ENCODE assay signal across 9 cellular contexts in the genomic region with DNA sequence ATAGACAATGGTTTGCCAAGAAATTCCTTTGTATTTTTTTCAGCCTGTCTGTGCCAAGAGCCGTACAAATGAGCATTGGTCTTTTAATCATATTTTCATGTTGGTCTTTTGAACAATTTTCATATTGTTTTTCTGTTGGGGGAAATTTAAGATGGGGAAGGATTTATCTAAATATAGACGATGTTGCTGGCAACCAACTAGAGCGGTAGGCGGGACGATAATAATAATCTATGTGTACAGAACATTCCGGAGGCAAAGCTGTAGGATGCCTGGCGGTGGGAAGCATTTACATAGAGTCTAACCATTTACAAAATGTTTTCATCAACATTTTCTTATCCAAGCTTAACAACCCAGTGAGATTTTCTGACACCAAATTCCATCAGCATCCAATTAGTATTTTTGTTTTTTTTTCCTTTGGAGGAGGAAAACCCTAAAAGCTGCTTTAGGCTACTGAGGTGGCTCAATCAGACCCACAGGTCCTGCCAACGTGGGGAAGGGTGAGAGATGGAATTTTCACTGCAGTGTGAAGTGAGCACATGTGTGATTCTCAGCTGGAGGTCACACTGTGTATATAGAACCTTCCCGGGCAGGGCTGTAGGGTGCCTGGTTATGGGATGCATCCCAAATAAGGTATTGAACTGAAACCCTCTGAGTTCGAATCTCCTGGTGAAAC. TPM values are rescaled to one million over a fixed set of nuclear protein-coding genes. Genes with fewer than 3 reads are reported as not detected.
DNase-seq lines count a peak whose midpoint lies in the region; ATAC-seq and TF ChIP-seq lines count a peak whose summit lies in the region.
"Had no signal": no experiment of that assay in that cellular context is flagged by ENCODE, and none has a peak within 500 bp of the region (broad histone marks: within the 10 kb centered on the region; RNA-seq: fewer than 3 reads in every experiment).

No MANE protein-coding gene starts in this region.

- H3K27me3 Mint-ChIP-seq in activated naive CD4-positive, alpha-beta T cell treated with anti-CD3 and anti-CD28 coated beads, Interleukin-2, amount 10 ng/mL, durations not matched to agents 7 days and 5 days, result peaks cover 4% of the 10 kb centered on the region
- H3K27me3 Mint-ChIP-seq in MCF 10A (ENCODE audit: insufficient read depth, unreplicated experiment), result no peaks in the 10 kb centered on the region

- no TSS peak for BruUV-seq in MCF 10A (replicated peaks; lab: Mats Ljungman, UMichigan)

- no peak for ATAC-seq in activated naive CD4-positive, alpha-beta T cell treated with anti-CD3 and anti-CD28 coated beads, Interleukin-2, amount 50 U/mL, for 72 hours
- no peak for ATAC-seq in GM18511 (IDR thresholded peaks at IDR 0.05; ENCODE audit: unreplicated experiment)

- peaks cover 2% of the 10 kb centered on the region for H3K36me3 Mint-ChIP-seq in activated naive CD4-positive, alpha-beta T cell treated with anti-CD3 and anti-CD28 coated beads, Interleukin-2, amount 10 ng/mL, durations not matched to agents 7 days and 5 days
- no peaks in the 10 kb centered on the region for H3K36me3 Mint-ChIP-seq in activated naive CD4-positive, alpha-beta T cell treated with anti-CD3 and anti-CD28 coated beads, Interleukin-2, amount 50 U/mL, for 72 hours
- no peaks in the 10 kb centered on the region for H3K36me3 Mint-ChIP-seq in MCF 10A (ENCODE audit: insufficient read depth, unreplicated experiment)

- H3K9me3 ChIP-seq in muscle layer of duodenum (ENCODE audit: control insufficient read depth in 1 of 2, low read length in 2 of 2) (no peaks in the 10 kb centered on the region), thyroid gland (no peaks in the 10 kb centered on the region)

- H3K36me3 ChIP-seq in muscle layer of duodenum (ENCODE audit: control insufficient read depth in 1 of 2, insufficient read depth in 2 of 2, low read length in 2 of 2) (no peaks in the 10 kb centered on the region), thyroid gland (no peaks in the 10 kb centered on the region)

- H3K4me3 ChIP-seq in muscle layer of duodenum (ENCODE audit: low read depth in 1 of 2, low read length in 2 of 2) (no peak overlapping the region), thyroid gland (replicated peaks in 1 of 3) (no peak overlapping the region)

- no peak for DNase-seq in activated naive CD4-positive, alpha-beta T cell treated with anti-CD3 and anti-CD28 coated beads, Interleukin-2, amount 10 ng/mL, durations not matched to agents 7 days and 5 days
- DNase-seq in activated naive CD4-positive, alpha-beta T cell treated with anti-CD3 and anti-CD28 coated beads, Interleukin-2, amount 50 U/mL, for 72 hours (ENCODE audit: low spot score in 2 of 2), result no peak
- peak; percentile 36 for DNase-seq in MCF 10A (ENCODE audit: unreplicated experiment)
- DNase-seq in thyroid gland, result no peak
- no peak for DNase-seq in NCI-H345 (lab: John Stamatoyannopoulos, UW)
- DNase-seq in NCI-H524 treated with DMSO at 0.1 percent for 48 hours (lab: John Stamatoyannopoulos, UW), result no peak

- no peak for TF ChIP-seq POLR2A in thyroid gland (IDR thresholded peaks at IDR 0.05)

- H3K27me3 ChIP-seq in muscle layer of duodenum (ENCODE audit: low read depth, low read length) (no peaks in the 10 kb centered on the region), thyroid gland (no peaks in the 10 kb centered on the region)

- 64 to 65% methylated on average over 10 of the region's 10 CpGs for WGBS in thyroid gland, 2 donors

- intact Hi-C loops in MCF 10A (cut with micrococcal nuclease) (no loop called here), thyroid gland (cut with DNase I) (no loop called here)

- CTCF ChIA-PET in activated naive CD4-positive, alpha-beta T cell treated with anti-CD3 and anti-CD28 coated beads, Interleukin-2, amount 10 ng/mL, durations not matched to agents 7 days and 5 days (lab: Charles Lee), result interaction anchor here (0.7 to 2.3 kb wide), 6 partner anchors 8 to 192 kb away, joined by 3 to 7 read pairs (median 4); a partner anchor contains a TSS
- CTCF ChIA-PET in MCF 10A (lab: Yijun Ruan, JAX), result interaction anchor here (0.7 to 1.9 kb wide), 4 partner anchors 12 to 629 kb away, joined by 3 to 10 read pairs (median 4); a partner anchor contains a TSS

- no peaks in the 10 kb centered on the region for H3K9me3 Mint-ChIP-seq in activated naive CD4-positive, alpha-beta T cell treated with anti-CD3 and anti-CD28 coated beads, Interleukin-2, amount 10 ng/mL, durations not matched to agents 7 days and 5 days
- H3K9me3 Mint-ChIP-seq in activated naive CD4-positive, alpha-beta T cell treated with anti-CD3 and anti-CD28 coated beads, Interleukin-2, amount 50 U/mL, for 72 hours, result no peaks in the 10 kb centered on the region
- H3K9me3 Mint-ChIP-seq in MCF 10A (ENCODE audit: unreplicated experiment), result no peaks in the 10 kb centered on the region

- H3K4me1 Mint-ChIP-seq in activated naive CD4-positive, alpha-beta T cell treated with anti-CD3 and anti-CD28 coated beads, Interleukin-2, amount 10 ng/mL, durations not matched to agents 7 days and 5 days, result peaks cover 54% of the 10 kb centered on the region
- H3K4me1 Mint-ChIP-seq in MCF 10A (ENCODE audit: insufficient read depth, unreplicated experiment), result peaks cover 42% of the 10 kb centered on the region

- TF ChIP-seq CTCF in MCF 10A (IDR thresholded peaks at IDR 0.05; ENCODE audit: unreplicated experiment) (no peak), thyroid gland (IDR thresholded peaks at IDR 0.05) (no peak)

- H3K27ac ChIP-seq in muscle layer of duodenum (ENCODE audit: low read length), result peak overlapping the region; percentile 48
- peak overlapping the region; percentile 20 to 74 (median 37) for H3K27ac ChIP-seq in thyroid gland
- H3K27ac ChIP-seq: C4-2B had no signal

- H3K4me1 ChIP-seq in muscle layer of duodenum (ENCODE audit: control insufficient read depth in 1 of 2, insufficient read depth in 2 of 2, low read length in 2 of 2) (peaks cover 0 to 6% of the 10 kb centered on the region in 2 donors), thyroid gland (peaks cover 0 to 28% of the 10 kb centered on the region in 2 donors)

- POLR2A ChIA-PET in MCF 10A (lab: Yijun Ruan, JAX), result interaction anchor here (0.6 to 6.2 kb wide), 9 partner anchors 9 to 577 kb away, joined by 3 to 50 read pairs (median 5); a partner anchor contains a TSS

- H3K4me3 Mint-ChIP-seq in activated naive CD4-positive, alpha-beta T cell treated with anti-CD3 and anti-CD28 coated beads, Interleukin-2, amount 10 ng/mL, durations not matched to agents 7 days and 5 days, result no peak overlapping the region
- no peak overlapping the region for H3K4me3 Mint-ChIP-seq in MCF 10A (ENCODE audit: unreplicated experiment)

- H3K27ac Mint-ChIP-seq in activated naive CD4-positive, alpha-beta T cell treated with anti-CD3 and anti-CD28 coated beads, Interleukin-2, amount 10 ng/mL, durations not matched to agents 7 days and 5 days, result peak overlapping the region; percentile 82
- H3K27ac Mint-ChIP-seq in activated naive CD4-positive, alpha-beta T cell treated with anti-CD3 and anti-CD28 coated beads, Interleukin-2, amount 50 U/mL, for 72 hours, result peak overlapping the region in 1 of 2 donors; percentile 88
- H3K27ac Mint-ChIP-seq in MCF 10A (ENCODE audit: low read depth, unreplicated experiment), result no peak overlapping the region

RNA-seq across cellular contexts. Expression of a gene that starts 11.7 kb away (rescaled TPM):
- 100 to 1,000 TPM in 1 of 2 donors, 10 to 100 TPM in 1; 53.4 to 103 TPM for total RNA-seq in activated naive CD4-positive, alpha-beta T cell treated with anti-CD3 and anti-CD28 coated beads, Interleukin-2, amount 50 U/mL, for 72 hours
- total RNA-seq in MCF 10A (2022), result 25.8 and 31.4 TPM in 2 replicates
- 100 to 1,000 TPM in 2 of 4 donors, 10 to 100 TPM in 2; 57.6 to 287 (median 102) TPM for total RNA-seq in thyroid gland
